Comparison of ENCODE assay signal across 18 cellular contexts in genomic region chr15:97991972-97992541, GRCh38.
"Had no signal": no experiment of that assay in that cellular context is flagged by ENCODE, and none has a peak within 500 bp of the region (broad histone marks: within the 10 kb centered on the region; RNA-seq: fewer than 3 reads in every experiment).

No MANE protein-coding gene starts in this region.

- H3K27ac ChIP-seq: colonic mucosa, foreskin keratinocyte, left ventricle myocardium inferior, testis, tibial nerve, uterus had no signal

- H3K27ac Mint-ChIP-seq: immature natural killer cell; naive thymus-derived CD8-positive, alpha-beta T cell; stimulated activated effector memory CD8-positive, alpha-beta T cell treated with anti-CD3 and anti-CD28 coated beads, Interleukin-12 subunit alpha, Interleukin-12 subunit beta, amount 100 ng/mL, for 72 hours had no signal

- H3K4me1 ChIP-seq: testis, uterus had no signal

- H3K4me1 Mint-ChIP-seq: stimulated activated effector memory CD8-positive, alpha-beta T cell treated with anti-CD3 and anti-CD28 coated beads, Interleukin-12 subunit alpha, Interleukin-12 subunit beta, amount 100 ng/mL, for 72 hours had no signal

- ATAC-seq: foreskin keratinocyte; naive thymus-derived CD8-positive, alpha-beta T cell; stimulated activated effector memory CD8-positive, alpha-beta T cell treated with anti-CD3 and anti-CD28 coated beads, Interleukin-12 subunit alpha, Interleukin-12 subunit beta, amount 100 ng/mL, for 72 hours; stimulated activated naive CD8-positive, alpha-beta T cell treated with anti-CD3 and anti-CD28 coated beads, Interleukin-15, Interleukin-2, amounts not matched to agents 100 U/mL and 50 U/mL, for 24 hours had no signal

- H3K4me3 ChIP-seq: colonic mucosa, left ventricle myocardium inferior, lung, right atrium auricular region, testis, tibial nerve, uterus had no signal

- H3K4me3 Mint-ChIP-seq: immature natural killer cell; naive thymus-derived CD8-positive, alpha-beta T cell; stimulated activated effector memory CD8-positive, alpha-beta T cell treated with anti-CD3 and anti-CD28 coated beads, Interleukin-12 subunit alpha, Interleukin-12 subunit beta, amount 100 ng/mL, for 72 hours had no signal

- H3K27me3 ChIP-seq: colonic mucosa, foreskin keratinocyte, right atrium auricular region, testis, tibial nerve, uterus had no signal

- H3K9me3 ChIP-seq: colonic mucosa, right atrium auricular region, testis, uterus had no signal

- DNase-seq: colonic mucosa; dermis blood vessel endothelial cell; erythroblast; foreskin keratinocyte; immature natural killer cell; left ventricle myocardium inferior; mesenchymal stem cell; midbrain; naive thymus-derived CD8-positive, alpha-beta T cell; stimulated activated CD4-positive, alpha-beta T cell treated with anti-CD3 and anti-CD28 coated beads, Interleukin-4, amount 100 ng/mL, for 1 hour; stimulated activated CD8-positive, alpha-beta memory T cell treated with anti-CD3 and anti-CD28 coated beads, Interleukin-4, amount 100 ng/mL, for 48 hours; stimulated activated naive CD8-positive, alpha-beta T cell treated with anti-CD3 and anti-CD28 coated beads, Interleukin-15, Interleukin-2, amounts not matched to agents 100 U/mL and 50 U/mL, for 24 hours; testis; uterus had no signal

- H3K36me3 ChIP-seq: colonic mucosa, left ventricle myocardium inferior, right atrium auricular region, tibial nerve, uterus had no signal
